Comparison of ENCODE assay signal across 11 cellular contexts in the genomic region with DNA sequence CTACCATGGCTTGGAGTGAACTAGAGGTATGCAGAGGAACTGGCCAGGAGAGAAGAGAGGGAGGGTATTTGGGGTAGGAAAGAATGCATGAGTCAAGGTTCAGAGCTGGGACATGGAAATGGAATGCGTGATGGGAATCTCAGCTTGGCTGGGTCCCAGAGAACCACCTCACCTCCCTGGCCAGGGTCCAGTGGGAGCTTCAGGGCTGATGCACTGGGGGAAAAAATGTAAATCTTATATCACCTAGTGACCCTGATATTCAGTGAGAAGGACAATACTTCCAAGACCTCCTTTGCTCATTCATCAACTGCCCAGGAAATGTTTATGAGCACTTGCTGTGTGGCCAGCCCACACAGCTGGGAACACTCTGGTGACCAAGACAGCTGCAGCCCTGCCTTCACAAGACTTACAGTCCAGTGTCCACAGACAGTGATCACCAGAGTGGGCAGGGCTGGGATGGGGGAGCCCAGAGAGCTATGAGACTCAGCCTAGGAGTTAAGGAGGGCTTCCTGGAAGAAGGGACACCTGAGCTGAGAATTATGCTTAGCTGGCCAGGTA. TPM values are rescaled to one million over a fixed set of nuclear protein-coding genes. Genes with fewer than 3 reads are reported as not detected.
DNase-seq lines count a peak whose midpoint lies in the region; ATAC-seq, FAIRE-seq and TF ChIP-seq lines count a peak whose summit lies in the region.
"Had no signal": no experiment of that assay in that cellular context is flagged by ENCODE, and none has a peak within 500 bp of the region (broad histone marks: within the 10 kb centered on the region; RNA-seq: fewer than 3 reads in every experiment).

No MANE protein-coding gene starts in this region.

- in situ Hi-C loops in HAP-1 (cut with MboI; ENCODE audit: low sequenced_read_pairs) = no loop called here

- no peaks in the 10 kb centered on the region for H4K20me1 ChIP-seq in astrocyte (ENCODE audit: insufficient read depth, low read length)

- intact Hi-C loops in Right ventricle myocardium inferior (cut with DNase I) = no loop called here

- H3K9ac ChIP-seq in astrocyte (ENCODE audit: low read length) (peak overlapping the region; percentile 30), skeletal muscle satellite cell (ENCODE audit: low read depth, low read length) (no peak overlapping the region)

- H3K9me3 Mint-ChIP-seq in HFFc6 (0 out of 2 replicates have a peak, but pooled peaks cover 4% of the 10 kb centered on the region), astrocyte (ENCODE audit: unreplicated experiment) (peaks cover 7% of the 10 kb centered on the region)

- no peaks in the 10 kb centered on the region for H3K79me2 ChIP-seq in astrocyte (ENCODE audit: insufficient read depth, low read length)

- H3K4me1 ChIP-seq in astrocyte (ENCODE audit: insufficient read depth, low read length) (peaks cover 13% of the 10 kb centered on the region), skeletal muscle satellite cell (ENCODE audit: control insufficient read depth, insufficient read depth, low read length) (peaks cover 21% of the 10 kb centered on the region), HAP-1 (no peaks in the 10 kb centered on the region)

- no peaks in the 10 kb centered on the region for H3K27me3 ChIP-seq in astrocyte (ENCODE audit: insufficient read depth, low read length)
- no peaks in the 10 kb centered on the region for H3K27me3 ChIP-seq in skeletal muscle satellite cell (ENCODE audit: control insufficient read depth, insufficient read depth, low read length)
- H3K27me3 ChIP-seq in HAP-1 (ENCODE audit: low read depth) = no peaks in the 10 kb centered on the region
- H3K27me3 ChIP-seq: ascending aorta had no signal

- H3K36me3 Mint-ChIP-seq in HFFc6 (ENCODE audit: low read depth) (peaks cover 12% of the 10 kb centered on the region; the same call in 1 of the 2 replicates), astrocyte (ENCODE audit: low read depth, unreplicated experiment) (peaks cover 20% of the 10 kb centered on the region)

- H3K27ac Mint-ChIP-seq in HFFc6 = peak overlapping the region; percentile 88
- peak overlapping the region; percentile 78 for H3K27ac Mint-ChIP-seq in astrocyte (ENCODE audit: unreplicated experiment)
- H3K27ac Mint-ChIP-seq: activated CD8-positive, alpha-beta T cell treated with anti-CD3 and anti-CD28 coated beads, Interleukin-2, amount 10 ng/mL, durations not matched to agents 7 days and 5 days had no signal

- no peak overlapping the region for H2AFZ ChIP-seq in astrocyte (ENCODE audit: low read depth, low read length)

- H3K27me3 Mint-ChIP-seq in HFFc6 (ENCODE audit: insufficient read depth) (peaks cover 2% of the 10 kb centered on the region), astrocyte (ENCODE audit: low read depth, unreplicated experiment) (peaks cover 14% of the 10 kb centered on the region)

- H3K4me3 Mint-ChIP-seq in HFFc6 (peak overlapping the region; percentile 43), astrocyte (ENCODE audit: unreplicated experiment) (no peak overlapping the region)
- H3K4me3 Mint-ChIP-seq: activated CD8-positive, alpha-beta T cell treated with anti-CD3 and anti-CD28 coated beads, Interleukin-2, amount 10 ng/mL, durations not matched to agents 7 days and 5 days had no signal

- peak overlapping the region; percentile 39 for H3K4me2 ChIP-seq in astrocyte (ENCODE audit: low read length)
- H3K4me2 ChIP-seq in skeletal muscle satellite cell (ENCODE audit: low read length) = peak overlapping the region; percentile 1

- DNase-seq in HFFc6 (peak; percentile 93), astrocyte (ENCODE audit: low read depth) (peak; percentile 98), glomerular visceral epithelial cell (ENCODE audit: extremely low spot score) (peak; percentile 99), Kasumi-1 (lab: John Stamatoyannopoulos, UW) (no peak), Right ventricle myocardium inferior (ENCODE audit: missing footprints) (no peak), HAP-1 (ENCODE audit: low spot score in 2 of 2) (no peak)
- DNase-seq: activated CD8-positive, alpha-beta T cell treated with anti-CD3 and anti-CD28 coated beads, Interleukin-2, amount 10 ng/mL, durations not matched to agents 7 days and 5 days; NCI-H1105 treated with DMSO at 0.1 percent for 48 hours had no signal

- H3K9me3 ChIP-seq in astrocyte (ENCODE audit: insufficient read depth, low read depth, low read length) (no peaks in the 10 kb centered on the region), skeletal muscle satellite cell (replicated peaks; ENCODE audit: low read length) (no peaks in the 10 kb centered on the region), HAP-1 (no peaks in the 10 kb centered on the region)
- H3K9me3 ChIP-seq: ascending aorta had no signal

- H3K4me1 Mint-ChIP-seq in HFFc6 (ENCODE audit: low read depth) (peaks cover 35% of the 10 kb centered on the region), astrocyte (ENCODE audit: low read depth, unreplicated experiment) (peaks cover 18% of the 10 kb centered on the region)

- H3K4me3 ChIP-seq in astrocyte (ENCODE audit: insufficient read depth, low read depth, low read length) (no peak overlapping the region), skeletal muscle satellite cell (ENCODE audit: low read length) (no peak overlapping the region), HAP-1 (no peak overlapping the region)
- H3K4me3 ChIP-seq: ascending aorta had no signal

- no peak for ATAC-seq in GM21737 (IDR thresholded peaks at IDR 0.05; ENCODE audit: unreplicated experiment)
- no peak for ATAC-seq in Right ventricle myocardium inferior
- ATAC-seq: activated CD8-positive, alpha-beta T cell treated with anti-CD3 and anti-CD28 coated beads, Interleukin-2, amount 10 ng/mL, durations not matched to agents 7 days and 5 days had no signal

- FAIRE-seq in astrocyte (lab: Jason Lieb, UNC) = peak; percentile 100

- peak overlapping the region; percentile 76 for H3K27ac ChIP-seq in astrocyte (ENCODE audit: low read depth, low read length)
- H3K27ac ChIP-seq: ascending aorta had no signal

- TF ChIP-seq CTCF in HFFc6 (IDR thresholded peaks at IDR 0.05) (no peak), astrocyte (IDR thresholded peaks at IDR 0.05; ENCODE audit: insufficient read depth, low read depth, low read length) (no peak)

- H3K36me3 ChIP-seq in astrocyte (ENCODE audit: insufficient read depth, low read length) (no peaks in the 10 kb centered on the region), skeletal muscle satellite cell (ENCODE audit: insufficient read depth, low read length) (no peaks in the 10 kb centered on the region), HAP-1 (replicated peaks) (no peaks in the 10 kb centered on the region)
- H3K36me3 ChIP-seq: ascending aorta had no signal

RNA-seq across cellular contexts. Expression of gene IGSF23, which starts 12.8 kb away (rescaled TPM):
- not detected for total RNA-seq in HFFc6 (2021; fragmentation: NEBNext Ultra II Directional; extraction: Animal tissue kit (Norgen Biotek cat#: 25700))
- not detected in 2 replicates for total RNA-seq in astrocyte
- total RNA-seq in skeletal muscle satellite cell (2012; rRNA removed) = not detected in 2 replicates
- total RNA-seq in Right ventricle myocardium inferior = not detected
- total RNA-seq: activated CD8-positive, alpha-beta T cell treated with anti-CD3 and anti-CD28 coated beads, Interleukin-2, amount 10 ng/mL, durations not matched to agents 7 days and 5 days; ascending aorta had no signal

RNA-seq across cellular contexts. Expression of gene PVR, which starts 17.6 kb away (rescaled TPM):
- total RNA-seq in HFFc6 (2021; fragmentation: NEBNext Ultra II Directional; extraction: Animal tissue kit (Norgen Biotek cat#: 25700)) = 10 to 100 TPM; 45.9 to 76.2 (median 54.3) TPM
- 81.6 and 83.5 TPM in 2 replicates for total RNA-seq in astrocyte
- 56.1 and 58.8 TPM in 2 replicates for total RNA-seq in skeletal muscle satellite cell (2012; rRNA removed)
- 38.0 TPM for total RNA-seq in Right ventricle myocardium inferior

RNA-seq across cellular contexts. Expression of gene CEACAM19, which starts 45.1 kb away (rescaled TPM):
- total RNA-seq in HFFc6 (2021; fragmentation: NEBNext Ultra II Directional; extraction: Animal tissue kit (Norgen Biotek cat#: 25700)) = 1 to 10 TPM; 1.8 to 2.5 (median 2.1) TPM
- total RNA-seq in astrocyte (5.8 and 8.0 TPM in 2 replicates), Right ventricle myocardium inferior (2.8 TPM)
- total RNA-seq in skeletal muscle satellite cell (2012; rRNA removed) = 0.51 and 1.3 TPM in 2 replicates

Comparison
In these comparisons a context has a peak if more than half of its experiments do, and no peak if none do; other contexts are left out.
1. DNase-seq: peak in HFFc6 (single experiment), astrocyte (single experiment) and glomerular visceral epithelial cell (single experiment); none in Kasumi-1 (0 of 2), Right ventricle myocardium inferior (single experiment) and HAP-1 (0 of 2).